21 cellular contexts compared by ENCODE assay signal in genomic region chr7:68306692-68307107, GRCh38.
"Had no signal": no experiment of that assay in that cellular context is flagged by ENCODE, and none has a peak within 500 bp of the region (broad histone marks: within the 10 kb centered on the region; RNA-seq: fewer than 3 reads in every experiment).

No MANE protein-coding gene starts in this region.

- DNase-seq: activated B cell treated with CpG ODN at 0.5 μM for 24 hours; activated CD4-positive, alpha-beta memory T cell treated with anti-CD3 and anti-CD28 coated beads for 36 hours; activated CD4-positive, alpha-beta T cell treated with anti-CD3 and anti-CD28 coated beads, Interleukin-2, amount 10 ng/mL, durations not matched to agents 7 days and 5 days; activated CD8-positive, alpha-beta memory T cell treated with anti-CD3 and anti-CD28 coated beads for 24 hours; activated effector memory CD4-positive, alpha-beta T cell treated with anti-CD3 and anti-CD28 coated beads, Interleukin-2, amount 50 U/mL, for 16 hours; activated naive CD4-positive, alpha-beta T cell treated with Interleukin-2 at 50 U/mL for 16 hours; activated naive CD8-positive, alpha-beta T cell treated with anti-CD3 and anti-CD28 coated beads, Interleukin-2, amount 50 U/mL, for 24 hours; activated T-cell treated with anti-CD3 and anti-CD28 coated beads, Interleukin-2, amount 50 U/mL, for 4 hours; amniotic stem cell; body of pancreas; NCI-H1105 treated with DMSO at 0.1 percent for 48 hours; NCI-H1436 treated with DMSO at 0.1 percent for 48 hours; NCI-H187; NCI-H2081; NCI-H446 treated with DMSO at 0.1 percent for 48 hours; NCI-H524 treated with DMSO at 0.1 percent for 48 hours; NCI-H82; SIG-M5; T-helper 17 cell; T1000 had no signal

- H3K9me3 ChIP-seq: ascending aorta, body of pancreas had no signal

- H3K27ac ChIP-seq: ascending aorta, body of pancreas had no signal

- H3K4me1 ChIP-seq: ascending aorta, body of pancreas had no signal

- H3K36me3 ChIP-seq: ascending aorta had no signal

- H3K27me3 ChIP-seq: ascending aorta, body of pancreas had no signal

- H3K4me3 ChIP-seq: ascending aorta, body of pancreas had no signal
